ENCODE assay signal across 8 cellular contexts in the genomic region with DNA sequence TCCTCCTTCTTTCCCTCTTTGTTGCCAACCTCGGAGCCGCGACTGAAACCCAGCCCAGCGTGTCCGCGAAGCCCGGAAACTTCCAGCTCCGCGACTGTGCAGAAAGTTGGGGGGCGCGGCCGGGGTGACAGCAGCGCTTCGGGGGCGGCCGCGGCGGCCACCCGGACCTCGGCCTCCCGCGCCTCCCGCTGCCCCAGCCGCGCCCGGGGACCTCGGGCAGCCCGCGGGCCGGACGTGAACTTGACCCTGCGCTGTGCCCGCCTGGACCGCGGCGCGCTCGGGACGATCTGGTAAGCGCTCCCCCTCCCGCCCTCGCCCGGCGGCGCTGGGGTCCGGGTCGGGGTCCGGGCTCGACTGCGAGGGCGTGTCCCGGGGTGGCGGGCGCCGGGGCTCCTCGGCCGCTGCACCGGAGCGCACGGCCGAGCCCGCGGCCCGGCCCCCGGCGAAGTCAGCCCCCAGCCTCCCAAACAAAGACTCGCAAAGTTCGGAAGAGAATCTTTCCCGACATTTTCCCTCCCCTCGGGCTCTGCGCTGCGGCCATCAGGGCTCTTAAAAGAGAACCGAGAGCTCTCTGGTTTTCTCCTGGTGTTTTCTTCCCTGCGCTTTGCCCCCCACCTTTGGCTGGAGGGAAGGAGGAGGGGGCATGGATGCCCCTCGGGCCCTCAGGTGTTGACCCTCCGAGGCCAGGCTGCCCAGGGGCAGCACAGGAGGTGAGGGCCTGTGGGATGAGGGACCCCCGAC.
DNase-seq lines count a peak whose midpoint lies in the region; ATAC-seq, FAIRE-seq and TF ChIP-seq lines count a peak whose summit lies in the region.

No MANE protein-coding gene starts in this region.

- H3K4me2 ChIP-seq in mesenchymal stem cell (ENCODE audit: low read length, poor library complexity, severe bottlenecking): peak overlapping the region; percentile 74

- peak overlapping the region; percentile 90 for H2BK120ac ChIP-seq in mesenchymal stem cell (ENCODE audit: low read depth, low read length)

- intact Hi-C loops in testis (cut with DNase I; ENCODE audit: low total_unique reads): no loop called here

- peak overlapping the region; percentile 44 for H2BK15ac ChIP-seq in mesenchymal stem cell (ENCODE audit: low read depth, poor library complexity, severe bottlenecking)

- CTCF ChIA-PET in AG04449 (lab: Yijun Ruan, JAX): interaction anchor here (1.1 to 1.9 kb wide), 2 partner anchors 38 to 51 kb away, joined by 4 to 8 read pairs; no protein-coding TSS in a partner anchor

- H2BK5ac ChIP-seq in mesenchymal stem cell (ENCODE audit: low read depth, low read length, poor library complexity, severe bottlenecking): no peak overlapping the region

- TF ChIP-seq POLR2A in testis (IDR thresholded peaks at IDR 0.05): no peak

- peaks cover 25% of the 10 kb centered on the region for H3K79me1 ChIP-seq in mesenchymal stem cell (replicated peaks; ENCODE audit: low read length, poor library complexity, severe bottlenecking)

- H4K91ac ChIP-seq in mesenchymal stem cell (ENCODE audit: low read length): peak overlapping the region; percentile 84

- 7% methylated on average over 26 of the region's 77 CpGs for WGBS in mesenchymal stem cell
- 1 to 2% methylated on average over 8 to 77 of the region's 77 CpGs for WGBS in testis, 2 donors

- H3K36me3 ChIP-seq in NT2/D1 (ENCODE audit: insufficient read depth, insufficient read length, low read length) (no peaks in the 10 kb centered on the region), duodenal mucosa (ENCODE audit: control insufficient read depth in 1 of 2, insufficient read depth in 2 of 2, low read length in 2 of 2) (peaks cover 0 to 2% of the 10 kb centered on the region in 2 donors), mesenchymal stem cell (ENCODE audit: control insufficient read depth in 1 of 2, insufficient read depth in 2 of 2, low read depth in 1 of 2, low read length in 2 of 2) (peaks cover 10 to 14% of the 10 kb centered on the region in 2 experiments), testis (ENCODE audit: low read depth, missing control alignments) (no peaks in the 10 kb centered on the region)

- H4K8ac ChIP-seq in mesenchymal stem cell (ENCODE audit: low read length): peak overlapping the region; percentile 90

- peak overlapping the region; percentile 77 to 86 for H3K18ac ChIP-seq in mesenchymal stem cell (ENCODE audit: low read depth in 1 of 2, low read length in 2 of 2)

- H3K9me3 ChIP-seq in NT2/D1 (ENCODE audit: insufficient read depth, low read length): no peaks in the 10 kb centered on the region
- no peaks in the 10 kb centered on the region for H3K9me3 ChIP-seq in duodenal mucosa (ENCODE audit: control insufficient read depth in 1 of 2, low read length in 2 of 2)
- no peaks in the 10 kb centered on the region for H3K9me3 ChIP-seq in mesenchymal stem cell (ENCODE audit: control insufficient read depth, low read length)
- no peaks in the 10 kb centered on the region for H3K9me3 ChIP-seq in testis

- no peak for ATAC-seq in HG03159 (IDR thresholded peaks at IDR 0.05; ENCODE audit: unreplicated experiment)

- H3K27me3 ChIP-seq in NT2/D1 (ENCODE audit: insufficient read depth, insufficient read length) (peaks cover 34% of the 10 kb centered on the region), duodenal mucosa (ENCODE audit: control insufficient read depth in 1 of 2, insufficient read depth in 2 of 2, low read length in 2 of 2) (no peaks in the 10 kb centered on the region), mesenchymal stem cell (ENCODE audit: control insufficient read depth in 1 of 2, insufficient read depth in 1 of 2, low read length in 2 of 2) (no peaks in the 10 kb centered on the region), testis (no peaks in the 10 kb centered on the region)

- POLR2A ChIA-PET in AG04449 (lab: Yijun Ruan, JAX): interaction anchor here (0.7 kb wide), 1 partner anchor 26 kb away, joined by 3 read pairs; no protein-coding TSS in a partner anchor

- peak overlapping the region; percentile 60 for H3K4me3 ChIP-seq in AG04449 (ENCODE audit: low read depth, low read length)
- H3K4me3 ChIP-seq in NT2/D1 (ENCODE audit: insufficient read length, low read depth): peak overlapping the region; percentile 32
- H3K4me3 ChIP-seq in duodenal mucosa (ENCODE audit: low read depth in 1 of 2, low read length in 2 of 2): peak overlapping the region; percentile 73 to 77
- H3K4me3 ChIP-seq in mesenchymal stem cell (ENCODE audit: insufficient read depth in 1 of 2, low read depth in 1 of 2, low read length in 2 of 2): peak overlapping the region; percentile 64 to 89
- peak overlapping the region; percentile 64 to 70 for H3K4me3 ChIP-seq in testis

- H3K14ac ChIP-seq in mesenchymal stem cell (ENCODE audit: low read length in 2 of 2): no peak overlapping the region

- H3K4me1 ChIP-seq in NT2/D1 (ENCODE audit: insufficient read depth, insufficient read length) (peaks cover 4% of the 10 kb centered on the region), duodenal mucosa (ENCODE audit: control insufficient read depth in 1 of 2, insufficient read depth in 2 of 2, low read length in 2 of 2) (peaks cover 30 to 40% of the 10 kb centered on the region in 2 donors), mesenchymal stem cell (ENCODE audit: control insufficient read depth, insufficient read depth, low read depth, low read length) (peaks cover 25% of the 10 kb centered on the region), testis (peaks cover 61% of the 10 kb centered on the region)

- TF ChIP-seq CTCF in AG04449 (IDR thresholded peaks at IDR 0.05; ENCODE audit: insufficient read depth, low read length, missing control alignments) (no peak), testis (IDR thresholded peaks at IDR 0.05) (no peak)

- H3K27ac ChIP-seq in duodenal mucosa (ENCODE audit: low read depth, low read length) (peak overlapping the region; percentile 79), mesenchymal stem cell (ENCODE audit: low read length, poor library complexity, severe bottlenecking) (no peak overlapping the region), testis (peak overlapping the region; percentile 97 to 98)

- DNase-seq in AG04449 (ENCODE audit: low read depth, low spot score) (no peak), NT2/D1 (ENCODE audit: low read depth, low spot score) (no peak), mesenchymal stem cell (peak; percentile 19), testis (no peak), RCC 7860 (ENCODE audit: low spot score) (no peak), NCI-H510A treated with DMSO at 0.1 percent for 48 hours (lab: John Stamatoyannopoulos, UW) (no peak)

- no peak overlapping the region for H2AFZ ChIP-seq in mesenchymal stem cell (ENCODE audit: low read depth, low read length)

- peak overlapping the region; percentile 56 for H3K9ac ChIP-seq in NT2/D1 (ENCODE audit: insufficient read length, low read depth)
- H3K9ac ChIP-seq in duodenal mucosa (ENCODE audit: low read depth in 1 of 2, low read length in 2 of 2): peak overlapping the region; percentile 94
- peak overlapping the region; percentile 95 for H3K9ac ChIP-seq in mesenchymal stem cell (ENCODE audit: low read length)

- H2BK12ac ChIP-seq in mesenchymal stem cell (ENCODE audit: low read length in 2 of 2): no peak overlapping the region

- H3K23ac ChIP-seq in mesenchymal stem cell (ENCODE audit: low read length in 2 of 2): peak overlapping the region in 1 of 2 experiments; percentile 28

- H3K4ac ChIP-seq in mesenchymal stem cell (ENCODE audit: low read depth in 1 of 2, low read length in 2 of 2): peak overlapping the region; percentile 22 to 76

- no peak for FAIRE-seq in RCC 7860 (lab: Jason Lieb, UNC)

- H2AK5ac ChIP-seq in mesenchymal stem cell (ENCODE audit: low read length, severe bottlenecking): peak overlapping the region; percentile 8
